ENCODE assay signal across 16 cellular contexts in genomic region chr2:105410554-105410953, GRCh38. TPM values are rescaled to one million over a fixed set of nuclear protein-coding genes. Genes with fewer than 3 reads are reported as not detected.
DNase-seq lines count a peak whose midpoint lies in the region; ATAC-seq, FAIRE-seq and TF ChIP-seq lines count a peak whose summit lies in the region.
"Had no signal": no experiment of that assay in that cellular context is flagged by ENCODE, and none has a peak within 500 bp of the region (broad histone marks: within the 10 kb centered on the region; RNA-seq: fewer than 3 reads in every experiment).

No MANE protein-coding gene starts in this region.

- H3K4me3 ChIP-seq in psoas muscle: no peak overlapping the region
- H3K4me3 ChIP-seq: HAP-1, SJSA1, smooth muscle cell had no signal

- peaks cover 25% of the 10 kb centered on the region for H3K4me1 ChIP-seq in foreskin keratinocyte
- H3K4me1 ChIP-seq in psoas muscle: peaks cover 21% of the 10 kb centered on the region
- H3K4me1 ChIP-seq: HAP-1 had no signal

- intact Hi-C loops in psoas muscle (cut with DNase I): loop anchor here in 1 of 2 donors (5.0 kb wide), 1 partner anchor 37 kb away; no protein-coding TSS in a partner anchor

- TF ChIP-seq CTCF in foreskin keratinocyte (conservative IDR thresholded peaks at IDR 0.05): no peak
- TF ChIP-seq CTCF in psoas muscle (IDR thresholded peaks at IDR 0.05): no peak

- H3K27me3 ChIP-seq in foreskin keratinocyte: no peaks in the 10 kb centered on the region
- no peaks in the 10 kb centered on the region for H3K27me3 ChIP-seq in psoas muscle (ENCODE audit: insufficient read depth in 3 of 3, low read length in 2 of 3)
- H3K27me3 ChIP-seq: SJSA1 had no signal

- TF ChIP-seq POLR2A in H54 (IDR thresholded peaks at IDR 0.05; ENCODE audit: low read depth, low read length): no peak

- ATAC-seq in foreskin keratinocyte (peak; percentile 40), psoas muscle (peak; percentile 35 to 59 (median 49)), HG03039 (IDR thresholded peaks at IDR 0.05; ENCODE audit: unreplicated experiment) (no peak), HG02884 (IDR thresholded peaks at IDR 0.05; ENCODE audit: unreplicated experiment) (no peak), GM21526 (IDR thresholded peaks at IDR 0.05; ENCODE audit: low FRiP score, unreplicated experiment) (no peak)
- ATAC-seq: activated naive CD8-positive, alpha-beta T cell treated with anti-CD3 and anti-CD28 coated beads, Interleukin-2, amount 50 U/mL, for 24 hours; activated T-cell treated with anti-CD3 and anti-CD28 coated beads, Interleukin-2, amount 50 U/mL, for 72 hours had no signal

- FAIRE-seq in H54 (lab: Jason Lieb, UNC): peak; percentile 65

- H3K27ac ChIP-seq in foreskin keratinocyte (no peak overlapping the region), psoas muscle (peak overlapping the region; percentile 57)
- H3K27ac ChIP-seq: SJSA1 had no signal

- DNase-seq in H54 (ENCODE audit: insufficient read length, low spot score) (no peak), astrocyte of the hippocampus (ENCODE audit: low read depth, low spot score) (peak; percentile 88), foreskin keratinocyte (peak; percentile 77 to 89), psoas muscle (no peak), OCI-M2 (lab: John Stamatoyannopoulos, UW; ENCODE audit: unreplicated experiment) (no peak)
- DNase-seq: activated CD4-positive, alpha-beta T cell treated with anti-CD3 and anti-CD28 coated beads, Interleukin-2, amount 10 ng/mL, durations not matched to agents 7 days and 5 days; activated naive CD8-positive, alpha-beta T cell treated with anti-CD3 and anti-CD28 coated beads, Interleukin-2, amount 50 U/mL, for 24 hours; activated T-cell treated with anti-CD3 and anti-CD28 coated beads, Interleukin-2, amount 50 U/mL, for 72 hours; NCI-H2029 treated with DMSO at 0.1 percent for 48 hours; NCI-H82 had no signal

- no peaks in the 10 kb centered on the region for H3K9me3 ChIP-seq in psoas muscle
- H3K9me3 ChIP-seq: HAP-1, SJSA1 had no signal

- H3K36me3 ChIP-seq in psoas muscle (ENCODE audit: insufficient read depth in 1 of 2, low read depth in 1 of 2): no peaks in the 10 kb centered on the region
- H3K36me3 ChIP-seq: HAP-1, SJSA1 had no signal

- 7 to 15% (median 11%) methylated on average over 4 of the region's 4 CpGs for WGBS in psoas muscle, 3 donors

RNA-seq across cellular contexts. Expression of gene FHL2, which starts 11.7 kb away (rescaled TPM):
- 85.9 and 110 TPM in 2 replicates for total RNA-seq in foreskin keratinocyte
- polyA plus RNA-seq in foreskin keratinocyte: 92.7 and 112 TPM in 2 replicates
- total RNA-seq in psoas muscle: 100 to 1,000 TPM in 1 of 4 donors, 10 to 100 TPM in 3; 33.5 to 114 (median 51.7) TPM
- 10 to 100 TPM; 24.7 to 40.9 (median 28.5) TPM for polyA plus RNA-seq in psoas muscle

Comparison
In these comparisons a context has a peak if more than half of its experiments do, and no peak if none do; other contexts are left out.
1. DNase-seq: peak in astrocyte of the hippocampus (single experiment) and foreskin keratinocyte (2 of 2); none in H54 (single experiment), psoas muscle (0 of 2) and OCI-M2 (single experiment).
2. ATAC-seq: peak in foreskin keratinocyte (single experiment) and psoas muscle (4 of 4); none in HG03039 (single experiment), HG02884 (single experiment) and GM21526 (single experiment).